8 cellular contexts compared by ENCODE assay signal in the genomic region with DNA sequence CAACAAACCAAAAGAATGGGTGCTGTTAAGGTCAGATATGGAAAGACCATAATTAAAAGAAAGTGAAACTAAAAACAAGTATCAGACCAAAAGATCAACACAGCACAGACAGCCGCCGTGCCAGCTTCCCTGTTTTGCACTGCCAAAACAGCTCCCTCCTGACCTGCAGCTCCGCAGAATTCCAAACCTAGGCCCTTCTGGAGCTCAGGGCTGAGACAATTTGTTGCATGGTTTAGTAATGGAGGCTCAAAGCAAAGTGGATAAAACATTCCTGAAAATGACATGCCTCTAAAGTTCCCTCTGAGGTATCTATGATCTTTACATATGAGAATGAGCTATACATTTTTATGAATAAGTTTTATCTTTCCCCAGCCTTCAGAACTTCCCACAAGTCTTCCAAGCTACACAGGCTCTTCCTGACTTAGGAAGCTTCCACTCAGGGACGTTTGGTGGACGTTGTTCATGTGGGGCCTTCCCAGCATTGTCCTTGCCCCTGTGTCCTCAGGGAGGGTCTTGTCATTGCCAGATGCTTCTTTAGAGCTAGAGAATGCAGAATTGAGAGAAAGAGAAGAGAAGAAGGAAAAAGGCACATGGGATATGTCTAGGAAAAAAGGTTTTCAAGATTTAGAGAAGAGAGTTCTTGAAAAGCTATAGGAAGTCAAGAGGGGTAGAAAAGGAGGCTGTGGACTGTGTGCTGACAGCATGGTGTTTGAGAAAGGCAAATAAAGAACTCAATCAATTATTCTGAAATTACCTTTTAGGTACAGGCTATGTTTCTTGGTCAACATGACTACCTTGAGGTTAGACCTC. TPM values are rescaled to one million over a fixed set of nuclear protein-coding genes. Genes with fewer than 3 reads are reported as not detected.
DNase-seq lines count a peak whose midpoint lies in the region; ATAC-seq and TF ChIP-seq lines count a peak whose summit lies in the region.

No MANE protein-coding gene starts in this region.

- intact Hi-C loops in transverse colon (cut with DNase I; ENCODE audit: low total_unique reads): no loop called here

- TF ChIP-seq CTCF in KMS-11 (conservative IDR thresholded peaks at IDR 0.05; ENCODE audit: low read depth, low read length): no peak
- no peak for TF ChIP-seq CTCF in transverse colon (IDR thresholded peaks at IDR 0.05)

- no peaks in the 10 kb centered on the region for H3K27me3 ChIP-seq in KMS-11 (ENCODE audit: insufficient read depth, low read depth)
- no peaks in the 10 kb centered on the region for H3K27me3 ChIP-seq in endocrine pancreas (ENCODE audit: control insufficient read depth, insufficient read depth, low read length)
- no peaks in the 10 kb centered on the region for H3K27me3 ChIP-seq in transverse colon

- no peak for TF ChIP-seq POLR2A in transverse colon (IDR thresholded peaks at IDR 0.05)

- ATAC-seq in GM21526 (IDR thresholded peaks at IDR 0.05; ENCODE audit: low FRiP score, unreplicated experiment) (peak; percentile 81), naive B cell (ENCODE audit: low read depth in 2 of 2) (peak; percentile 91 to 93)

- H3K4me1 ChIP-seq in KMS-11 (ENCODE audit: low read depth, poor library complexity, severe bottlenecking): peaks cover 26% of the 10 kb centered on the region
- H3K4me1 ChIP-seq in endocrine pancreas (ENCODE audit: control insufficient read depth, insufficient read depth, low read length): peaks cover 12% of the 10 kb centered on the region
- H3K4me1 ChIP-seq in transverse colon: peaks cover 6 to 29% (median 17%) of the 10 kb centered on the region in 4 donors

- H3K4me3 ChIP-seq in KMS-11 (IDR thresholded peaks at IDR 0.05; ENCODE audit: insufficient read depth, low read depth, low read length) (no peak overlapping the region), endocrine pancreas (ENCODE audit: control insufficient read depth, insufficient read depth, low read length) (peak overlapping the region; percentile 57), transverse colon (peak overlapping the region in 3 of 4 donors; percentile 9 to 44 (median 19))

- H3K4me1 Mint-ChIP-seq in naive B cell: peaks cover 16 to 21% (median 20%) of the 10 kb centered on the region in 3 donors

- H2AFZ ChIP-seq in KMS-11 (ENCODE audit: low read depth): peak overlapping the region; percentile 77

- H3K27ac ChIP-seq in KMS-11: peak overlapping the region; percentile 63
- H3K27ac ChIP-seq in transverse colon: peak overlapping the region; percentile 77 to 87 (median 82)

- in situ Hi-C loops in transverse colon (cut with MboI; ENCODE audit: low pct_ligation_motif_present in 1 of 4, low pct_unique_long_range_greater_than_20kb in 1 of 4, low sequenced_read_pairs in 3 of 4): no loop called here

- WGBS in transverse colon (ENCODE audit: low coverage in 1 of 2), 2 donors: 0 to 3% methylated on average over 2 to 5 of the region's 5 CpGs

- H3K27me3 Mint-ChIP-seq in naive B cell: no peaks in the 10 kb centered on the region

- peak overlapping the region; percentile 57 for H3K9ac ChIP-seq in KMS-11
- H3K9ac ChIP-seq in endocrine pancreas (ENCODE audit: control insufficient read depth, insufficient read depth, low read length): peak overlapping the region; percentile 15

- no peaks in the 10 kb centered on the region for H3K36me3 Mint-ChIP-seq in naive B cell

- H3K36me3 ChIP-seq in KMS-11 (ENCODE audit: insufficient read depth) (no peaks in the 10 kb centered on the region), endocrine pancreas (ENCODE audit: control insufficient read depth, insufficient read depth, low read length) (no peaks in the 10 kb centered on the region), transverse colon (no peaks in the 10 kb centered on the region)

- H3K4me2 ChIP-seq in KMS-11: peak overlapping the region; percentile 84

- peak; percentile 42 for DNase-seq in Daoy (ENCODE audit: low read depth)
- peak; percentile 13 to 16 for DNase-seq in activated CD4-positive, alpha-beta T cell treated with anti-CD3 and anti-CD28 coated beads, Interleukin-2, amount 50 U/mL, for 4 hours
- peak; percentile 49 for DNase-seq in naive B cell
- DNase-seq in transverse colon: peak; percentile 70
- DNase-seq in 8988T: no peak

- H3K27ac Mint-ChIP-seq in naive B cell: peak overlapping the region; percentile 87 to 97 (median 95)

- no peak for TF ChIP-seq EP300 in transverse colon (IDR thresholded peaks at IDR 0.05; ENCODE audit: low read depth)

- H3K79me2 ChIP-seq in KMS-11 (ENCODE audit: insufficient read depth, low read depth): no peaks in the 10 kb centered on the region

- no peaks in the 10 kb centered on the region for H3K9me3 Mint-ChIP-seq in naive B cell

- no peaks in the 10 kb centered on the region for H3K9me3 ChIP-seq in endocrine pancreas (ENCODE audit: control insufficient read depth, low read length)
- H3K9me3 ChIP-seq in transverse colon: no peaks in the 10 kb centered on the region

- peak overlapping the region; percentile 71 to 94 (median 90) for H3K4me3 Mint-ChIP-seq in naive B cell

- H4K20me1 ChIP-seq in KMS-11 (ENCODE audit: insufficient read depth): no peaks in the 10 kb centered on the region

RNA-seq across cellular contexts. Expression of gene SSBP2, which starts 28.4 kb away (rescaled TPM):
- total RNA-seq in Daoy (2014; rRNA removed; shearing (Covaris generic)): 15.0 and 21.0 TPM in 2 replicates
- 100 to 1,000 TPM; 111 to 202 (median 140) TPM for polyA plus RNA-seq in naive B cell (ENCODE audit: low read depth in 6 of 6)
- 10 to 100 TPM; 22.8 to 50.4 (median 34.4) TPM for total RNA-seq in transverse colon
